Comparison of ENCODE assay signal across 1 cellular context in genomic region chr1:224641030-224641429, GRCh38.
TF ChIP-seq lines count a peak whose summit lies in the region.

No MANE protein-coding gene starts in this region.

TF ChIP-seq in HepG2, 621 proteins besides CTCF, POLR2A, EP300 and RAD21:
- TF ChIP-seq SNAPC4 (CRISPR knock-in tag; IDR thresholded peaks at IDR 0.05), result no peak
- peak; percentile 43; the same call in 1 of the 2 replicates for TF ChIP-seq SMC3 (IDR thresholded peaks at IDR 0.05; ENCODE audit: low read length)
- TF ChIP-seq STAG1 (CRISPR knock-in tag; IDR thresholded peaks at IDR 0.05), result peak; percentile 62
